In the genomic region with DNA sequence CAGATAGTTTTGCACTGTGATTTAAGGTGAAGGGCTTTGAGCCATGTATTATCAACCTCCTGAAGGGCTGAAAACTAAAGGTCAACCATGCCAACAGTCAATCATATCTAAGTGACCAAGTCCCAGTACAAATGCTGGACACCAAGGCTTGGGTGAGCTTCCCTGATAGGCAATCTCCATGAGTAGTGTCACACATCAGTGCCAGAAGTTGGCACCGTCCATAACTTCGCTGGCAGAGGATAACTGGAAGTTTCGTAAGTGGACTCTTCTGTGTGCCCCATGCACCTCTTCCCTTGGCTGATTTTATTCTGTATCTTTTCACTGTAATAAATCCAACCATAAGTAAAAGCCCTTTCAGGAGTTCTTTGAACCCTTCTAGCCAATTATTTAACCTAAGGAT, we compare ENCODE assay signal across 16 cellular contexts. TPM values are rescaled to one million over a fixed set of nuclear protein-coding genes. Genes with fewer than 3 reads are reported as not detected.
DNase-seq lines count a peak whose midpoint lies in the region; ATAC-seq, FAIRE-seq and TF ChIP-seq lines count a peak whose summit lies in the region.
"Had no signal": no experiment of that assay in that cellular context is flagged by ENCODE, and none has a peak within 500 bp of the region (broad histone marks: within the 10 kb centered on the region; RNA-seq: fewer than 3 reads in every experiment).

No MANE protein-coding gene starts in this region.

- H3K4me1 Mint-ChIP-seq in GM23338 = peaks cover 51% of the 10 kb centered on the region
- peaks cover 23% of the 10 kb centered on the region for H3K4me1 Mint-ChIP-seq in astrocyte (ENCODE audit: low read depth, unreplicated experiment)

- in situ Hi-C loops in transverse colon (cut with MboI; ENCODE audit: low pct_ligation_motif_present in 1 of 4, low pct_unique_long_range_greater_than_20kb in 1 of 4, low sequenced_read_pairs in 3 of 4) = loop anchor here in 3 of 4 donors (25.0 kb wide), 2 partner anchors 139 to 289 kb away; a partner anchor contains a TSS

- H3K4me1 ChIP-seq in GM23338 (ENCODE audit: insufficient read depth) (peaks cover 42% of the 10 kb centered on the region), astrocyte (ENCODE audit: insufficient read depth, low read length) (peaks cover 6% of the 10 kb centered on the region), heart right ventricle (peaks cover 3 to 100% (median 81%) of the 10 kb centered on the region in 9 donors), liver (ENCODE audit: control insufficient read depth in 4 of 4, insufficient read depth in 4 of 4, low read length in 3 of 4) (peaks cover 10 to 29% (median 15%) of the 10 kb centered on the region in 4 donors), transverse colon (peaks cover 11 to 82% (median 42%) of the 10 kb centered on the region in 4 donors)

- H3K9me3 Mint-ChIP-seq in GM23338 (no peaks in the 10 kb centered on the region), astrocyte (ENCODE audit: unreplicated experiment) (no peaks in the 10 kb centered on the region)

- H3K4me2 ChIP-seq in GM23338 (no peak overlapping the region), astrocyte (ENCODE audit: low read length) (no peak overlapping the region)

- no peak for TF ChIP-seq POLR2A in transverse colon (IDR thresholded peaks at IDR 0.05)

- no peaks in the 10 kb centered on the region for H3K36me3 ChIP-seq in GM23338 (ENCODE audit: insufficient read depth)
- H3K36me3 ChIP-seq in astrocyte (ENCODE audit: insufficient read depth, low read length) = no peaks in the 10 kb centered on the region
- no peaks in the 10 kb centered on the region for H3K36me3 ChIP-seq in heart right ventricle
- no peaks in the 10 kb centered on the region for H3K36me3 ChIP-seq in liver (ENCODE audit: control insufficient read depth in 4 of 4, insufficient read depth in 3 of 4, low read depth in 1 of 4, low read length in 3 of 4)
- no peaks in the 10 kb centered on the region for H3K36me3 ChIP-seq in transverse colon

- no peaks in the 10 kb centered on the region for H3F3A ChIP-seq in GM23338 (replicated peaks; ENCODE audit: low read depth)

- no peak for TF ChIP-seq RAD21 in liver (IDR thresholded peaks at IDR 0.05)

- ATAC-seq in GM23338 (no peak), heart right ventricle (peak in 4 of 8 donors; percentile 73 to 89 (median 78))
- ATAC-seq: GM12878, PC-3 had no signal

- TF ChIP-seq CTCF in GM23338 (conservative IDR thresholded peaks at IDR 0.05; ENCODE audit: low read depth in 2 of 2) (no peak), astrocyte (IDR thresholded peaks at IDR 0.05; ENCODE audit: insufficient read depth, low read depth, low read length) (no peak), heart right ventricle (IDR thresholded peaks at IDR 0.05) (no peak), liver (IDR thresholded peaks at IDR 0.05; ENCODE audit: low read depth, low read length, missing input control) (no peak), transverse colon (IDR thresholded peaks at IDR 0.05) (no peak)

- H2AFZ ChIP-seq in GM23338 (no peak overlapping the region), astrocyte (ENCODE audit: low read depth, low read length) (no peak overlapping the region)

- H3K4me3 ChIP-seq in GM23338 (no peak overlapping the region), astrocyte (ENCODE audit: insufficient read depth, low read depth, low read length) (no peak overlapping the region), heart right ventricle (no peak overlapping the region), liver (ENCODE audit: low read depth in 1 of 3, low read length in 3 of 3) (no peak overlapping the region), transverse colon (no peak overlapping the region)
- H3K4me3 ChIP-seq: GM12878 had no signal

- peak overlapping the region; percentile 93; the same call in 1 of the 2 replicates for H3K27ac ChIP-seq in GM23338 (ENCODE audit: low read depth)
- H3K27ac ChIP-seq in astrocyte (ENCODE audit: low read depth, low read length) = no peak overlapping the region
- peak overlapping the region in 7 of 10 donors; percentile 4 to 56 (median 17) for H3K27ac ChIP-seq in heart right ventricle
- no peak overlapping the region for H3K27ac ChIP-seq in liver (ENCODE audit: low read depth in 1 of 2, low read length in 2 of 2)
- no peak overlapping the region for H3K27ac ChIP-seq in transverse colon

- intact Hi-C loops in heart right ventricle (cut with DNase I) (no loop called here), transverse colon (cut with DNase I; ENCODE audit: low total_unique reads) (no loop called here)

- H4K20me1 ChIP-seq in GM23338 (replicated peaks; ENCODE audit: insufficient read depth) (peaks cover 12% of the 10 kb centered on the region), astrocyte (ENCODE audit: insufficient read depth, low read length) (peaks cover 42% of the 10 kb centered on the region)

- TF ChIP-seq EP300 in transverse colon (IDR thresholded peaks at IDR 0.05; ENCODE audit: low read depth) = no peak

- H3K36me3 Mint-ChIP-seq in GM23338 (ENCODE audit: low read depth) (peaks cover 5% of the 10 kb centered on the region; the same call in 2 of the 3 replicates), astrocyte (ENCODE audit: low read depth, unreplicated experiment) (no peaks in the 10 kb centered on the region)

- H3K9ac ChIP-seq in astrocyte (ENCODE audit: low read length) (no peak overlapping the region), liver (ENCODE audit: low read depth in 1 of 2, low read length in 2 of 2) (no peak overlapping the region)

- H3K79me2 ChIP-seq in GM23338 (replicated peaks; ENCODE audit: insufficient read depth) (peaks cover 97% of the 10 kb centered on the region), astrocyte (ENCODE audit: insufficient read depth, low read length) (peaks cover 98% of the 10 kb centered on the region)

- H3K27me3 Mint-ChIP-seq in GM23338 (ENCODE audit: insufficient read depth, low read depth, poor library complexity) (peaks cover 5% of the 10 kb centered on the region), astrocyte (ENCODE audit: low read depth, unreplicated experiment) (no peaks in the 10 kb centered on the region)

- 49 to 68% methylated on average over 3 of the region's 3 CpGs for WGBS in heart right ventricle, 2 donors
- WGBS in liver = 33% methylated on average over 3 of the region's 3 CpGs
- 95% methylated on average over 3 of the region's 3 CpGs; no CpG with 5 or more reads in 1 of the 2 donors for WGBS in transverse colon (ENCODE audit: low coverage in 1 of 2), 2 donors

- H3K4me3 Mint-ChIP-seq in GM23338 (no peak overlapping the region), astrocyte (ENCODE audit: unreplicated experiment) (no peak overlapping the region)

- H3K27ac Mint-ChIP-seq in GM23338 = no peak overlapping the region
- H3K27ac Mint-ChIP-seq in astrocyte (ENCODE audit: unreplicated experiment) = peak overlapping the region; percentile 51

- DNase-seq in GM23338 (ENCODE audit: low spot score) (no peak), astrocyte (ENCODE audit: low read depth) (no peak), heart right ventricle (peak in 1 of 2 donors; percentile 17), transverse colon (no peak), mucosa of gallbladder (ENCODE audit: low spot score) (no peak), DMS79 treated with DMSO at 0.1 percent for 48 hours (lab: John Stamatoyannopoulos, UW) (no peak)
- DNase-seq in stimulated activated naive CD4-positive, alpha-beta T cell treated with Interleukin-2 at 50 U/mL for 16 hours (lab: John Stamatoyannopoulos, UW) = no peak
- DNase-seq: C1 segment of cervical spinal cord, GDM1, GOT3, NCI-H187, NCI-H774, PC-3 had no signal

- H3K27me3 ChIP-seq in GM23338 (ENCODE audit: insufficient read depth) = no peaks in the 10 kb centered on the region
- no peaks in the 10 kb centered on the region for H3K27me3 ChIP-seq in astrocyte (ENCODE audit: insufficient read depth, low read length)
- H3K27me3 ChIP-seq in heart right ventricle = no peaks in the 10 kb centered on the region
- no peaks in the 10 kb centered on the region for H3K27me3 ChIP-seq in liver (ENCODE audit: control insufficient read depth in 4 of 4, insufficient read depth in 4 of 4, low read length in 3 of 4)
- no peaks in the 10 kb centered on the region for H3K27me3 ChIP-seq in transverse colon

- H3K9me3 ChIP-seq in astrocyte (ENCODE audit: insufficient read depth, low read depth, low read length) (no peaks in the 10 kb centered on the region), heart right ventricle (no peaks in the 10 kb centered on the region), liver (ENCODE audit: control insufficient read depth in 4 of 4, low read length in 3 of 4) (no peaks in the 10 kb centered on the region), transverse colon (no peaks in the 10 kb centered on the region)

- no peaks in the 10 kb centered on the region for H3K9me2 ChIP-seq in GM23338 (ENCODE audit: insufficient read depth)

- no peak for FAIRE-seq in astrocyte (lab: Jason Lieb, UNC)
- FAIRE-seq: GM12878, GM18507 had no signal

TF ChIP-seq in GM23338, 12 proteins besides CTCF, POLR2A, EP300 and RAD21 (continues in another document):
- TF ChIP-seq CREB1 (CRISPR knock-in tag; IDR thresholded peaks at IDR 0.05; ENCODE audit: low read depth) = no peak

TF ChIP-seq in liver, 16 proteins besides CTCF, POLR2A, EP300 and RAD21 (continues in another document):
- TF ChIP-seq SP1 (IDR thresholded peaks at IDR 0.05) (no peak), FOXA2 (IDR thresholded peaks at IDR 0.05) (no peak), GABPA (IDR thresholded peaks at IDR 0.05 in 1 of 2, conservative IDR thresholded peaks at IDR 0.05 in 1 of 2) (no peak), TAF1 (conservative IDR thresholded peaks at IDR 0.05) (no peak), EGR1 (IDR thresholded peaks at IDR 0.05; ENCODE audit: low read depth in 2 of 2) (no peak), HNF4A (conservative IDR thresholded peaks at IDR 0.05) (peak; percentile 37 to 48), NR2F2 (IDR thresholded peaks at IDR 0.05) (no peak), FOXA1 (IDR thresholded peaks at IDR 0.05) (no peak)

RNA-seq across cellular contexts. Expression of a gene that starts 13.2 kb away (rescaled TPM):
- 39.1 and 46.7 TPM in 2 replicates for total RNA-seq in GM23338 (2014; rRNA removed; shearing (Covaris generic))
- polyA plus RNA-seq in GM23338 (2016; fragmentation: Nextera tagmentation; extraction: Ambion mirVana) (30.2 and 32.9 TPM in 2 replicates), heart right ventricle (10 to 100 TPM in 1 of 2 donors, 1 to 10 TPM in 1; 9.6 to 25.3 TPM), liver (10 to 100 TPM in 1 of 2 donors, 1 to 10 TPM in 1; 4.0 to 11.9 TPM)
- total RNA-seq in astrocyte (24.4 and 26.1 TPM in 2 replicates), heart right ventricle (10 to 100 TPM; 26.3 to 83.1 (median 31.6) TPM), liver (10 to 100 TPM; 20.5 to 37.7 TPM), transverse colon (100 to 1,000 TPM in 2 of 4 donors, 10 to 100 TPM in 2; 23.2 to 199 (median 73.5) TPM), mucosa of gallbladder (28.7 TPM)

Comparison
In these comparisons a context has a peak if more than half of its experiments do, and no peak if none do; other contexts are left out.
1. H3K27ac ChIP-seq: peak in GM23338 (single experiment) and heart right ventricle (7 of 10); none in astrocyte (single experiment), liver (0 of 2) and transverse colon (0 of 4).